Comparison of ENCODE assay signal across 1 cellular context in genomic region chr2:19901458-19902271, GRCh38.
TF ChIP-seq lines count a peak whose summit lies in the region.

TSS of gene TTC32 (minus strand) at chr2:19901983. CDS start at chr2:19901854, 129 bp downstream.

TF ChIP-seq in SK-N-SH, 30 proteins besides CTCF, POLR2A, EP300 and RAD21 (continued from another document):
- no peak; the same call in 1 of the 2 replicates for TF ChIP-seq FOSL2 (IDR thresholded peaks at IDR 0.05; ENCODE audit: borderline replicate concordance, low read depth)
- peak; percentile 78 for TF ChIP-seq TAF1 (IDR thresholded peaks at IDR 0.05; ENCODE audit: borderline replicate concordance, low read depth, low read length)
- no peak for TF ChIP-seq TEAD4 (IDR thresholded peaks at IDR 0.05; ENCODE audit: borderline replicate concordance, insufficient read depth)
- peak; percentile 65 for TF ChIP-seq ELF1 (IDR thresholded peaks at IDR 0.05)
- no peak; the same call in none of the 2 replicates for TF ChIP-seq RCOR1 (IDR thresholded peaks at IDR 0.05; ENCODE audit: low read length)
- TF ChIP-seq, protein P1, sequence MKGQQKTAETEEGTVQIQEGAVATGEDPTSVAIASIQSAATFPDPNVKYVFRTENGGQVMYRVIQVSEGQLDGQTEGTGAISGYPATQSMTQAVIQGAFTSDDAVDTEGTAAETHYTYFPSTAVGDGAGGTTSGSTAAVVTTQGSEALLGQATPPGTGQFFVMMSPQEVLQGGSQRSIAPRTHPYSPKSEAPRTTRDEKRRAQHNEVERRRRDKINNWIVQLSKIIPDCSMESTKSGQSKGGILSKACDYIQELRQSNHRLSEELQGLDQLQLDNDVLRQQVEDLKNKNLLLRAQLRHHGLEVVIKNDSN (IDR thresholded peaks at IDR 0.05; ENCODE audit: borderline replicate concordance, low read depth): no peak
- peak; percentile 82; the same call in 1 of the 2 replicates for TF ChIP-seq FOXJ3 (CRISPR knock-in tag; IDR thresholded peaks at IDR 0.05)
- TF ChIP-seq TCF12 (IDR thresholded peaks at IDR 0.05): no peak
- peak; percentile 47; the same call in 1 of the 2 replicates for TF ChIP-seq GATA2 (CRISPR knock-in tag; IDR thresholded peaks at IDR 0.05)
- no peak for TF ChIP-seq PBX3 (IDR thresholded peaks at IDR 0.05)
- TF ChIP-seq RXRA (IDR thresholded peaks at IDR 0.05; ENCODE audit: borderline replicate concordance, low read depth): no peak
- TF ChIP-seq GABPA (IDR thresholded peaks at IDR 0.05; ENCODE audit: low read depth): no peak
- TF ChIP-seq MEF2A (IDR thresholded peaks at IDR 0.05; ENCODE audit: borderline replicate concordance, low read depth): no peak
